Comparison of ENCODE assay signal across 10 cellular contexts in genomic region chr22:50403701-50404101, GRCh38.
A peak's percentile ranks its signal among the peaks of the same experiment; 100 is the strongest.
DNase-seq lines count a peak whose midpoint lies in the region; ATAC-seq and TF ChIP-seq lines count a peak whose summit lies in the region.
"Had no signal": no experiment of that assay in that cellular context is flagged by ENCODE, and none has a peak within 500 bp of the region (broad histone marks: within the 10 kb centered on the region; RNA-seq: fewer than 3 reads in every experiment).

No MANE protein-coding gene starts in this region.

- peak overlapping the region in 3 of 4 donors; percentile 8 to 48 (median 17) for H3K27ac ChIP-seq in esophagus muscularis mucosa (replicated peaks in 1 of 4)
- H3K27ac ChIP-seq in osteoblast (ENCODE audit: low read depth, low read length): no peak overlapping the region

- 28% methylated on average over 8 of the region's 8 CpGs for WGBS in esophagus muscularis mucosa

- peaks cover 26% of the 10 kb centered on the region for H3K79me2 ChIP-seq in osteoblast (ENCODE audit: insufficient read depth, low read length)

- TF ChIP-seq POLR2A in esophagus muscularis mucosa (IDR thresholded peaks at IDR 0.05; ENCODE audit: low read depth): no peak

- H3K9me3 ChIP-seq in esophagus muscularis mucosa (no peaks in the 10 kb centered on the region), osteoblast (ENCODE audit: low read depth, low read length) (no peaks in the 10 kb centered on the region)

- H2AFZ ChIP-seq in osteoblast (ENCODE audit: low read length): no peak overlapping the region

- peaks cover 13% of the 10 kb centered on the region for H4K20me1 ChIP-seq in osteoblast (ENCODE audit: insufficient read depth, low read length)

- intact Hi-C loops in esophagus muscularis mucosa (cut with DNase I): no loop called here

- H3K4me3 ChIP-seq in esophagus muscularis mucosa (no peak overlapping the region), osteoblast (ENCODE audit: insufficient read depth, low read length) (no peak overlapping the region)

- no peak for TF ChIP-seq CTCF in esophagus muscularis mucosa (IDR thresholded peaks at IDR 0.05)
- no peak for TF ChIP-seq CTCF in osteoblast (IDR thresholded peaks at IDR 0.05; ENCODE audit: extremely low read depth, low read depth, low read length)

- H3K4me1 ChIP-seq in esophagus muscularis mucosa: peaks cover 18 to 30% (median 26%) of the 10 kb centered on the region in 4 donors
- H3K4me1 ChIP-seq in osteoblast (ENCODE audit: insufficient read depth, low read length): no peaks in the 10 kb centered on the region

- H3K36me3 ChIP-seq in esophagus muscularis mucosa: peaks cover 19 to 32% (median 27%) of the 10 kb centered on the region in 4 donors
- peaks cover 27% of the 10 kb centered on the region for H3K36me3 ChIP-seq in osteoblast (ENCODE audit: insufficient read depth, low read length)

- H3K27me3 ChIP-seq in esophagus muscularis mucosa: no peaks in the 10 kb centered on the region
- no peaks in the 10 kb centered on the region for H3K27me3 ChIP-seq in osteoblast (ENCODE audit: insufficient read depth, low read length)

- ATAC-seq in GM18519 (IDR thresholded peaks at IDR 0.05; ENCODE audit: low FRiP score, unreplicated experiment) (no peak), GM18907 (IDR thresholded peaks at IDR 0.05; ENCODE audit: unreplicated experiment) (no peak)

- TF ChIP-seq EP300 in esophagus muscularis mucosa (IDR thresholded peaks at IDR 0.05): no peak

- DNase-seq in C1 segment of cervical spinal cord (lab: John Stamatoyannopoulos, UW) (peak in 9 of 14 donors; percentile 15 to 73 (median 42)), NCI-H1694 (lab: John Stamatoyannopoulos, UW) (peak; percentile 76), esophagus muscularis mucosa (ENCODE audit: extremely low spot score) (no peak), osteoblast (ENCODE audit: insufficient read length, low spot score, missing footprints) (peak; percentile 41), SIG-M5 (lab: John Stamatoyannopoulos, UW) (no peak), cerebellar nuclear complex (lab: John Stamatoyannopoulos, UW) (no peak)
- DNase-seq: activated naive CD4-positive, alpha-beta T cell treated with anti-CD3 and anti-CD28 coated beads for 36 hours; NCI-H2081 treated with DMSO at 0.1 percent for 48 hours had no signal

- no peak overlapping the region for H3K4me2 ChIP-seq in osteoblast (ENCODE audit: insufficient read depth, low read length)

Comparison
In these comparisons a context has a peak if more than half of its experiments do, and no peak if none do; other contexts are left out.
1. DNase-seq: peak in C1 segment of cervical spinal cord (9 of 14), NCI-H1694 (single experiment) and osteoblast (single experiment); none in esophagus muscularis mucosa (single experiment), SIG-M5 (single experiment) and cerebellar nuclear complex (0 of 2).